Comparison of ENCODE assay signal across 8 cellular contexts in genomic region chr10:17358461-17358860, GRCh38.
"Had no signal": no experiment of that assay in that cellular context is flagged by ENCODE, and none has a peak within 500 bp of the region (broad histone marks: within the 10 kb centered on the region; RNA-seq: fewer than 3 reads in every experiment).

No MANE protein-coding gene starts in this region.

- H3K4me3 Mint-ChIP-seq: GM23338, H9, HFFc6, IgD-negative memory B cell had no signal

- ATAC-seq: GM23338, HepG2 had no signal

- H3K4me1 Mint-ChIP-seq: GM23338 had no signal

- DNase-seq: H9, HCEC 1CT, HFFc6, KG1 had no signal

- H3K9me3 Mint-ChIP-seq: GM23338, H9, HFFc6 had no signal

- H3K27ac ChIP-seq: HL-60 had no signal

- H3K27ac Mint-ChIP-seq: GM23338, H9, HFFc6, IgD-negative memory B cell had no signal
